ENCODE assay signal across 7 cellular contexts in genomic region chr16:78205506-78205905, GRCh38.
"Had no signal": no experiment of that assay in that cellular context is flagged by ENCODE, and none has a peak within 500 bp of the region (broad histone marks: within the 10 kb centered on the region; RNA-seq: fewer than 3 reads in every experiment).

No MANE protein-coding gene starts in this region.

- H3K4me2 ChIP-seq: GM23338 had no signal

- ATAC-seq: GM23338, HCT116, K562 had no signal

- H3K4me1 ChIP-seq: HAP-1 had no signal

- DNase-seq: H7, IMR-90, KG1 had no signal

- H3K9me3 ChIP-seq: HAP-1 had no signal

- H3K36me3 ChIP-seq: HAP-1 had no signal

- H2AFZ ChIP-seq: GM23338 had no signal

- H3K4me3 ChIP-seq: GM23338, HAP-1, K562 had no signal

- FAIRE-seq: K562 had no signal
